ENCODE assay signal across 1 cellular context in genomic region chr10:12340371-12340770, GRCh38.
A peak's percentile ranks its signal among the peaks of the same experiment; 100 is the strongest.
TF ChIP-seq lines count a peak whose summit lies in the region.

No MANE protein-coding gene starts in this region.

TF ChIP-seq in GM12878, 131 proteins besides CTCF, POLR2A, EP300 and RAD21 (continued from another document):
- TF ChIP-seq E2F4 (IDR thresholded peaks at IDR 0.05; ENCODE audit: low read depth, low read length), result no peak
- 0 out of 4 replicates have a peak, but pooled peaks of 1 of the 2 experiments have one; percentile 10 for TF ChIP-seq BHLHE40 (IDR thresholded peaks at IDR 0.05; ENCODE audit: borderline replicate concordance in 1 of 2, low read depth in 2 of 2, low read length in 1 of 2)
- peak; percentile 58; the same call in 1 of the 2 replicates for TF ChIP-seq NR2F1 (conservative IDR thresholded peaks at IDR 0.05)
- no peak for TF ChIP-seq CUX1 (IDR thresholded peaks at IDR 0.05; ENCODE audit: insufficient replicate concordance, low read depth, low read length)
- TF ChIP-seq NR2C1 (IDR thresholded peaks at IDR 0.05), result peak; percentile 35; the same call in 1 of the 2 replicates
- peak; percentile 34; the same call in 1 of the 2 replicates for TF ChIP-seq RUNX3 (IDR thresholded peaks at IDR 0.05; ENCODE audit: low read length)
- TF ChIP-seq RAD51 (IDR thresholded peaks at IDR 0.05), result no peak
